8 cellular contexts compared by ENCODE assay signal in genomic region chr16:22300427-22301071, GRCh38.
DNase-seq lines count a peak whose midpoint lies in the region; ATAC-seq and TF ChIP-seq lines count a peak whose summit lies in the region.

No MANE protein-coding gene starts in this region.

- TF ChIP-seq CTCF in C4-2B (conservative IDR thresholded peaks at IDR 0.05) (peak; percentile 76), HEK293 (tag by site-specific recombination; IDR thresholded peaks at IDR 0.05) (peak; percentile 59; the same call in 1 of the 2 replicates)

- no peak overlapping the region for H3K4me3 ChIP-seq in HEK293 (ENCODE audit: low read depth, low read length)

- CTCF ChIA-PET in HEK293 (lab: Yijun Ruan, JAX), result interaction anchor here (0.6 to 2.2 kb wide), 23 partner anchors 9 to 1512 kb away, joined by 3 to 16 read pairs (median 4); partner anchors contain the start of gene EEF2K

- POLR2A ChIA-PET in HEK293 (lab: Yijun Ruan, JAX), result interaction anchor here (0.8 kb wide), 1 partner anchor 95 kb away, joined by 3 read pairs; the partner anchor contains the start of gene EEF2K

- H3K4me1 ChIP-seq in HEK293 (ENCODE audit: control insufficient read depth, insufficient read depth, low read length), result no peaks in the 10 kb centered on the region

- peaks cover 11 to 37% of the 10 kb centered on the region in 2 experiments; a peak in 2 of 3 replicates for H3K36me3 ChIP-seq in HEK293 (ENCODE audit: control insufficient read depth in 2 of 2, insufficient read depth in 1 of 2, low read length in 2 of 2)

- H3K27ac ChIP-seq in C4-2B, result no peak overlapping the region
- no peak overlapping the region for H3K27ac ChIP-seq in HEK293 (ENCODE audit: extremely low read depth, low read depth, low read length)

- peak; percentile 7 for DNase-seq in SHP77 treated with DMSO at 0.1 percent for 48 hours (lab: John Stamatoyannopoulos, UW)
- DNase-seq in amygdala (lab: John Stamatoyannopoulos, UW), result peak in 52 of 56 donors; percentile 6 to 85 (median 56)
- peak; percentile 84 for DNase-seq in hepatic stellate cell (ENCODE audit: low spot score)
- peak; percentile 52 for DNase-seq in stimulated activated CD4-positive, alpha-beta T cell treated with anti-CD3 and anti-CD28 coated beads, Interleukin-15, amount 100 ng/mL, for 24 hours

- ATAC-seq in GM18517 (IDR thresholded peaks at IDR 0.05; ENCODE audit: unreplicated experiment) (no peak), GM21526 (IDR thresholded peaks at IDR 0.05; ENCODE audit: low FRiP score, unreplicated experiment) (no peak)

- no peaks in the 10 kb centered on the region for H3K9me3 ChIP-seq in HEK293 (ENCODE audit: control insufficient read depth, insufficient read depth, low read depth, low read length)

TF ChIP-seq in HEK293, 187 proteins besides CTCF, POLR2A, EP300 and RAD21:
- no peak for TF ChIP-seq HOXD13 (CRISPR knock-in tag; IDR thresholded peaks at IDR 0.05; ENCODE audit: borderline replicate concordance)
- TF ChIP-seq ZEB2 (tag by site-specific recombination; IDR thresholded peaks at IDR 0.05), result 0 out of 2 replicates have a peak, but pooled peaks have one; percentile 19

Comparison
In these comparisons a context has a peak if more than half of its experiments do, and no peak if none do; other contexts are left out.
1. DNase-seq: peak in every context shown above with its lines; median percentile 84 in hepatic stellate cell; 56 in amygdala; 52 in stimulated activated CD4-positive, alpha-beta T cell treated with anti-CD3 and anti-CD28 coated beads, Interleukin-15, amount 100 ng/mL, for 24 hours; 7 in SHP77 treated with DMSO at 0.1 percent for 48 hours.